In genomic region chr5:142846402-142846801, GRCh38 we compare ENCODE assay signal across 11 cellular contexts.
DNase-seq lines count a peak whose midpoint lies in the region; ATAC-seq, FAIRE-seq and TF ChIP-seq lines count a peak whose summit lies in the region.
"Had no signal": no experiment of that assay in that cellular context is flagged by ENCODE, and none has a peak within 500 bp of the region (broad histone marks: within the 10 kb centered on the region; RNA-seq: fewer than 3 reads in every experiment).

No MANE protein-coding gene starts in this region.

- TF ChIP-seq CTCF in H1 (IDR thresholded peaks at IDR 0.05; ENCODE audit: control extremely low read depth in 1 of 3, insufficient read depth in 1 of 3, low read depth in 1 of 3, low read length in 3 of 3) (no peak), stomach (IDR thresholded peaks at IDR 0.05) (no peak), kidney (IDR thresholded peaks at IDR 0.05; ENCODE audit: borderline replicate concordance, extremely low read depth, insufficient read depth) (no peak)

- peaks cover 0 to 2% of the 10 kb centered on the region in 2 experiments for H4K20me1 ChIP-seq in H1 (replicated peaks in 1 of 2; ENCODE audit: control insufficient read depth in 1 of 2, insufficient read depth in 2 of 2, low read length in 2 of 2)

- no peak overlapping the region for H2BK15ac ChIP-seq in H1 (ENCODE audit: low read length)

- H2BK120ac ChIP-seq in H1 (replicated peaks; ENCODE audit: low read depth, low read length): no peak overlapping the region

- no peak overlapping the region for H4K91ac ChIP-seq in H1 (replicated peaks; ENCODE audit: insufficient read length, low read length)

- peaks cover 0 to 14% (median 10%) of the 10 kb centered on the region in 4 experiments; a peak in 5 of 7 replicates for H3K4me1 ChIP-seq in H1 (replicated peaks in 1 of 4; ENCODE audit: control insufficient read depth in 3 of 4, insufficient read depth in 4 of 4, low read length in 3 of 4)
- H3K4me1 ChIP-seq in stomach: peaks cover 27 to 73% (median 33%) of the 10 kb centered on the region in 4 donors
- peaks cover 8 to 14% of the 10 kb centered on the region in 2 donors for H3K4me1 ChIP-seq in kidney (ENCODE audit: control insufficient read depth in 1 of 2, insufficient read depth in 1 of 2, low read depth in 1 of 2, low read length in 2 of 2)
- H3K4me1 ChIP-seq: HAP-1 had no signal

- no peak overlapping the region for H3K18ac ChIP-seq in H1 (ENCODE audit: extremely low read depth, low read length)

- FAIRE-seq in H1 (lab: Jason Lieb, UNC) (no peak), kidney (lab: Jason Lieb, UNC) (no peak)

- H4K8ac ChIP-seq in H1 (ENCODE audit: extremely low read depth, insufficient read depth, low read length): no peak overlapping the region

- no peak for TF ChIP-seq POLR2A in H1 (IDR thresholded peaks at IDR 0.05; ENCODE audit: control extremely low read depth in 1 of 2, low read depth in 2 of 2, low read length in 2 of 2)
- no peak for TF ChIP-seq POLR2A in stomach (IDR thresholded peaks at IDR 0.05)

- no peak overlapping the region for H3K9ac ChIP-seq in H1 (replicated peaks in 1 of 4; ENCODE audit: extremely low read depth in 1 of 4, low read depth in 3 of 4, low read length in 3 of 4)
- no peak overlapping the region for H3K9ac ChIP-seq in kidney (ENCODE audit: low read length in 2 of 2)

- no peaks in the 10 kb centered on the region for H3K23me2 ChIP-seq in H1 (ENCODE audit: low read depth, low read length)

- no peak overlapping the region for H2AK5ac ChIP-seq in H1 (ENCODE audit: low read depth, low read length)

- no peak overlapping the region for H2AFZ ChIP-seq in H1 (ENCODE audit: low read length)

- no peak overlapping the region for H4K5ac ChIP-seq in H1 (ENCODE audit: insufficient read length, low read depth, low read length)

- peaks cover 0 to 32% of the 10 kb centered on the region in 2 experiments; a peak in 3 of 4 replicates for H3K79me2 ChIP-seq in H1 (ENCODE audit: control insufficient read depth in 1 of 2, insufficient read depth in 2 of 2, low read length in 2 of 2)

- TF ChIP-seq RAD21 in H1 (IDR thresholded peaks at IDR 0.05 in 1 of 2, conservative IDR thresholded peaks at IDR 0.05 in 1 of 2; ENCODE audit: low read depth in 2 of 2, low read length in 2 of 2): no peak

- H3K4me3 ChIP-seq in H1 (ENCODE audit: extremely low read depth in 1 of 4, insufficient read depth in 2 of 4, low read depth in 3 of 4, low read length in 4 of 4) (no peak overlapping the region), stomach (no peak overlapping the region), kidney (ENCODE audit: low read length in 2 of 2) (no peak overlapping the region)
- H3K4me3 ChIP-seq: esophagus muscularis mucosa, HAP-1 had no signal

- H2BK5ac ChIP-seq in H1 (ENCODE audit: low read depth, low read length): peak overlapping the region; percentile 18

- H2BK20ac ChIP-seq in H1 (ENCODE audit: low read length): no peak overlapping the region

- H3K23ac ChIP-seq in H1 (ENCODE audit: insufficient read length): no peak overlapping the region

- peak; percentile 59 for DNase-seq in NOMO-1 treated with dmso at 0.1 percent for 144 hours (lab: John Stamatoyannopoulos, UW; ENCODE audit: unreplicated experiment)
- DNase-seq in H1 (ENCODE audit: low read depth in 1 of 2, low spot score in 2 of 2): no peak
- no peak for DNase-seq in stomach
- no peak for DNase-seq in cortex of kidney (lab: John Stamatoyannopoulos, UW)
- no peak for DNase-seq in SHP77 (lab: John Stamatoyannopoulos, UW)
- no peak for DNase-seq in kidney
- DNase-seq: EL, NCI-H187 had no signal

- H3K27me3 ChIP-seq in H1 (replicated peaks in 1 of 4; ENCODE audit: control insufficient read depth in 3 of 4, extremely low read depth in 1 of 4, insufficient read depth in 3 of 4, low read length in 3 of 4): no peaks in the 10 kb centered on the region
- H3K27me3 ChIP-seq in stomach: no peaks in the 10 kb centered on the region
- H3K27me3 ChIP-seq: esophagus muscularis mucosa had no signal

- no peak overlapping the region for H3K56ac ChIP-seq in H1 (replicated peaks; ENCODE audit: insufficient read length, low read depth, low read length)

- H3K4ac ChIP-seq in H1 (replicated peaks; ENCODE audit: insufficient read length, low read depth, low read length): no peak overlapping the region

- H2BK12ac ChIP-seq in H1 (ENCODE audit: low read depth, low read length): peak overlapping the region; percentile 19; the same call in 1 of the 2 replicates

- peaks cover 2% of the 10 kb centered on the region; the same call in 1 of the 2 replicates for H3K79me1 ChIP-seq in H1 (ENCODE audit: low read depth, low read length)

- ATAC-seq in GM21576 (IDR thresholded peaks at IDR 0.05; ENCODE audit: unreplicated experiment): peak; percentile 4

- H3K9me3 ChIP-seq in H1 (ENCODE audit: insufficient read depth in 2 of 2, low read depth in 1 of 2, low read length in 1 of 2) (no peaks in the 10 kb centered on the region), stomach (no peaks in the 10 kb centered on the region), kidney (ENCODE audit: control insufficient read depth in 1 of 2, low read length in 2 of 2) (no peaks in the 10 kb centered on the region)
- H3K9me3 ChIP-seq: esophagus muscularis mucosa, HAP-1 had no signal

- H3K36me3 ChIP-seq in H1 (ENCODE audit: control insufficient read depth in 2 of 4, insufficient read depth in 4 of 4, low read length in 3 of 4) (no peaks in the 10 kb centered on the region), stomach (no peaks in the 10 kb centered on the region), kidney (ENCODE audit: control insufficient read depth in 1 of 2, insufficient read depth in 2 of 2, low read length in 2 of 2) (no peaks in the 10 kb centered on the region)
- H3K36me3 ChIP-seq: esophagus muscularis mucosa, HAP-1 had no signal

- H3K4me2 ChIP-seq in H1 (ENCODE audit: insufficient read depth in 1 of 2, low read depth in 2 of 2, low read length in 2 of 2): no peak overlapping the region

- no peak overlapping the region for H3K27ac ChIP-seq in H1 (ENCODE audit: low read depth, low read length)
- peak overlapping the region; percentile 72 to 80 (median 74) for H3K27ac ChIP-seq in stomach
- H3K27ac ChIP-seq in kidney (ENCODE audit: low read depth in 2 of 2, low read length in 2 of 2): no peak overlapping the region

- CTCF ChIA-PET in H1 (lab: Charles Lee; ENCODE audit: partially characterized antibody): interaction anchor here (0.7 to 3.1 kb wide), 3 partner anchors 21 to 34 kb away, joined by 3 to 10 read pairs (median 4); no protein-coding TSS in a partner anchor

- intact Hi-C loops in stomach (cut with DNase I; ENCODE audit: low total_unique reads) (no loop called here), kidney (cut with DNase I) (no loop called here)

- no peak for TF ChIP-seq EP300 in H1 (IDR thresholded peaks at IDR 0.05; ENCODE audit: borderline replicate concordance in 1 of 2, low read depth in 2 of 2, low read length in 2 of 2)
- no peak for TF ChIP-seq EP300 in stomach (IDR thresholded peaks at IDR 0.05)

- POLR2A ChIA-PET in H1 (lab: Charles Lee; ENCODE audit: partially characterized antibody): interaction anchor here (1.5 kb wide), 1 partner anchor 10 kb away, joined by 4 read pairs; no protein-coding TSS in a partner anchor

- H3K14ac ChIP-seq in H1 (ENCODE audit: insufficient read length): no peak overlapping the region

TF ChIP-seq in H1, 55 proteins besides CTCF, POLR2A, EP300 and RAD21:
- TF ChIP-seq CHD2 (IDR thresholded peaks at IDR 0.05; ENCODE audit: low read length) (no peak), JUND (IDR thresholded peaks at IDR 0.05; ENCODE audit: low read length) (no peak), ZNF274 (IDR thresholded peaks at IDR 0.05; ENCODE audit: borderline replicate concordance, extremely low read depth, low read length) (no peak), USF2 (IDR thresholded peaks at IDR 0.05; ENCODE audit: low read length) (no peak), MAX (IDR thresholded peaks at IDR 0.05) (no peak), GTF2F1 (IDR thresholded peaks at IDR 0.05; ENCODE audit: borderline replicate concordance, low read depth, low read length) (no peak), CTBP2 (IDR thresholded peaks at IDR 0.05; ENCODE audit: borderline replicate concordance, insufficient read depth, insufficient read length, low read length) (no peak), KDM5A (IDR thresholded peaks at IDR 0.05; ENCODE audit: low read length) (no peak), TAF1 (IDR thresholded peaks at IDR 0.05; ENCODE audit: low read depth, low read length) (no peak), TEAD4 (IDR thresholded peaks at IDR 0.05; ENCODE audit: low read depth, low read length) (no peak), ATF2 (IDR thresholded peaks at IDR 0.05; ENCODE audit: low read length) (no peak), SIRT6 (IDR thresholded peaks at IDR 0.05; ENCODE audit: low read length) (no peak), POU5F1 (IDR thresholded peaks at IDR 0.05; ENCODE audit: low read depth, low read length) (no peak), RFX5 (IDR thresholded peaks at IDR 0.05; ENCODE audit: borderline replicate concordance, low read depth, low read length) (no peak), TBP (IDR thresholded peaks at IDR 0.05; ENCODE audit: low read depth, low read length) (no peak)

Comparison
In these comparisons a context has a peak if more than half of its experiments do, and no peak if none do; other contexts are left out.
1. H3K27ac ChIP-seq: peak in stomach (5 of 5); none in H1 (single experiment) and kidney (0 of 2).